ENCODE assay signal across 21 cellular contexts in genomic region chr4:79661196-79661595, GRCh38.
DNase-seq lines count a peak whose midpoint lies in the region; ATAC-seq and TF ChIP-seq lines count a peak whose summit lies in the region.
"Had no signal": no experiment of that assay in that cellular context is flagged by ENCODE, and none has a peak within 500 bp of the region (broad histone marks: within the 10 kb centered on the region; RNA-seq: fewer than 3 reads in every experiment).

No MANE protein-coding gene starts in this region.

- H3K36me3 ChIP-seq in GM23338 (ENCODE audit: insufficient read depth): peaks cover 23% of the 10 kb centered on the region; the same call in 1 of the 2 replicates
- H3K36me3 ChIP-seq: BLaER1 treated with 17β-estradiol and CSF1 and Interleukin-3, amounts not matched to agents 10 nM and 100 nM had no signal

- TF ChIP-seq CTCF in epithelial cell of esophagus (IDR thresholded peaks at IDR 0.05; ENCODE audit: insufficient read depth, low read depth, low read length, missing control alignments) (no peak), GM23338 (conservative IDR thresholded peaks at IDR 0.05; ENCODE audit: low read depth in 2 of 2) (no peak), GM13976 (IDR thresholded peaks at IDR 0.05; ENCODE audit: borderline replicate concordance, control extremely low read depth, extremely low read depth, insufficient read depth, missing control alignments) (no peak)

- no peak overlapping the region for H3K4me2 ChIP-seq in GM23338
- H3K4me2 ChIP-seq: BLaER1 treated with 17β-estradiol and CSF1 and Interleukin-3, amounts not matched to agents 10 nM and 100 nM had no signal

- no peak overlapping the region for H3K27ac Mint-ChIP-seq in GM23338
- H3K27ac Mint-ChIP-seq: B cell; CD8-positive, alpha-beta T cell; HFFc6; IgD-negative memory B cell had no signal

- peak; percentile 26 for DNase-seq in ELR (ENCODE audit: low read depth)
- DNase-seq in RKO (ENCODE audit: low spot score): peak; percentile 44
- peak; percentile 43 for DNase-seq in epithelial cell of esophagus (ENCODE audit: low read depth)
- DNase-seq in kidney glomerular epithelial cell (lab: John Stamatoyannopoulos, UW): peak; percentile 16
- DNase-seq in GM23338 (ENCODE audit: low spot score): no peak
- DNase-seq in GM13976 (ENCODE audit: low spot score): no peak
- DNase-seq in NCI-H345 treated with DMSO at 0.1 percent for 48 hours (lab: John Stamatoyannopoulos, UW; ENCODE audit: unreplicated experiment): no peak
- no peak for DNase-seq in NCI-H526 (lab: John Stamatoyannopoulos, UW)
- DNase-seq: CD8-positive, alpha-beta T cell; DMS 273 treated with DMSO at 0.1 percent for 48 hours; DMS53; DND-41; EL; GOT3; H7; HFFc6 had no signal

- H3K4me1 ChIP-seq in GM23338 (ENCODE audit: insufficient read depth): no peaks in the 10 kb centered on the region
- H3K4me1 ChIP-seq: BLaER1 treated with 17β-estradiol and CSF1 and Interleukin-3, amounts not matched to agents 10 nM and 100 nM had no signal

- in situ Hi-C loops in GM13976 (cut with MboI; ENCODE audit: low sequenced_read_pairs, unreplicated experiment): no loop called here

- ATAC-seq in GM23338: no peak
- ATAC-seq: CD8-positive, alpha-beta T cell; HCT116; HepG2 had no signal

- H3F3A ChIP-seq in GM23338 (replicated peaks; ENCODE audit: low read depth): no peaks in the 10 kb centered on the region

- no peaks in the 10 kb centered on the region for H3K27me3 ChIP-seq in GM23338 (ENCODE audit: insufficient read depth)
- H3K27me3 ChIP-seq: BLaER1 treated with 17β-estradiol and CSF1 and Interleukin-3, amounts not matched to agents 10 nM and 100 nM had no signal

- H2AFZ ChIP-seq in GM23338: no peak overlapping the region

- peaks cover 38% of the 10 kb centered on the region for H3K36me3 Mint-ChIP-seq in GM23338 (ENCODE audit: low read depth)
- H3K36me3 Mint-ChIP-seq: CD8-positive, alpha-beta T cell had no signal

- no peaks in the 10 kb centered on the region for H3K4me1 Mint-ChIP-seq in GM23338

- H3K4me3 Mint-ChIP-seq in GM23338: no peak overlapping the region
- H3K4me3 Mint-ChIP-seq: B cell; CD8-positive, alpha-beta T cell; HFFc6 had no signal

- no peaks in the 10 kb centered on the region; the same call in 1 of the 2 replicates for H3K9me2 ChIP-seq in GM23338 (ENCODE audit: insufficient read depth)

- no peak overlapping the region for H3K4me3 ChIP-seq in epithelial cell of esophagus (ENCODE audit: low read length)
- H3K4me3 ChIP-seq in GM23338: no peak overlapping the region
- H3K4me3 ChIP-seq: BLaER1 treated with 17β-estradiol and CSF1 and Interleukin-3, amounts not matched to agents 10 nM and 100 nM had no signal

- H3K79me2 ChIP-seq in GM23338 (replicated peaks; ENCODE audit: insufficient read depth): no peaks in the 10 kb centered on the region

- H3K9me3 Mint-ChIP-seq in GM23338: peaks cover 39% of the 10 kb centered on the region

- no peaks in the 10 kb centered on the region for H4K20me1 ChIP-seq in GM23338 (replicated peaks; ENCODE audit: insufficient read depth)
- H4K20me1 ChIP-seq: BLaER1 treated with 17β-estradiol and CSF1 and Interleukin-3, amounts not matched to agents 10 nM and 100 nM had no signal

- H3K27ac ChIP-seq in GM23338 (ENCODE audit: low read depth): no peak overlapping the region
- H3K27ac ChIP-seq: BLaER1 treated with 17β-estradiol and CSF1 and Interleukin-3, amounts not matched to agents 10 nM and 100 nM had no signal

- peaks cover 2% of the 10 kb centered on the region for H3K27me3 Mint-ChIP-seq in GM23338 (ENCODE audit: insufficient read depth, low read depth, poor library complexity)
- H3K27me3 Mint-ChIP-seq: IgD-negative memory B cell had no signal

TF ChIP-seq in GM23338, 12 proteins besides CTCF, POLR2A, EP300 and RAD21:
- TF ChIP-seq EZH2 (IDR thresholded peaks at IDR 0.05; ENCODE audit: low read depth, unreplicated experiment) (no peak), ETS1 (IDR thresholded peaks at IDR 0.05) (no peak), EZH2phosphoT487 (IDR thresholded peaks at IDR 0.05; ENCODE audit: unreplicated experiment) (no peak)
TF ChIP-seq in GM23338: peak in this region for 0.

Comparison
In these comparisons a context has a peak if more than half of its experiments do, and no peak if none do; other contexts are left out.
1. DNase-seq: peak in ELR (single experiment), RKO (single experiment), epithelial cell of esophagus (single experiment) and kidney glomerular epithelial cell (single experiment); none in GM23338 (single experiment), GM13976 (single experiment), NCI-H345 treated with DMSO at 0.1 percent for 48 hours (single experiment) and NCI-H526 (0 of 2).